ENCODE assay signal across 15 cellular contexts in genomic region chr4:39521253-39521908, GRCh38. TPM values are rescaled to one million over a fixed set of nuclear protein-coding genes. Genes with fewer than 3 reads are reported as not detected.
A peak's percentile ranks its signal among the peaks of the same experiment; 100 is the strongest.
DNase-seq lines count a peak whose midpoint lies in the region; ATAC-seq, FAIRE-seq and TF ChIP-seq lines count a peak whose summit lies in the region.
"Had no signal": no experiment of that assay in that cellular context is flagged by ENCODE, and none has a peak within 500 bp of the region (broad histone marks: within the 10 kb centered on the region; RNA-seq: fewer than 3 reads in every experiment).

No MANE protein-coding gene starts in this region.

- TF ChIP-seq CTCF in HEK293 (tag by site-specific recombination; IDR thresholded peaks at IDR 0.05) (no peak), astrocyte of the spinal cord (IDR thresholded peaks at IDR 0.05; ENCODE audit: low read depth, low read length) (no peak), hepatocyte (IDR thresholded peaks at IDR 0.05; ENCODE audit: poor library complexity) (no peak)

- H2AFZ ChIP-seq in hepatocyte, result no peak overlapping the region

- ATAC-seq in GM18909 (IDR thresholded peaks at IDR 0.05; ENCODE audit: poor library complexity, unreplicated experiment), result no peak

- peak; percentile 84 for FAIRE-seq in A204.1 (lab: Jason Lieb, UNC)

- DNase-seq in astrocyte of the spinal cord (ENCODE audit: low read depth, low spot score), result peak; percentile 81
- DNase-seq in hepatocyte (ENCODE audit: low spot score), result no peak
- DNase-seq in NCI-H1092 (lab: John Stamatoyannopoulos, UW), result no peak
- DNase-seq in iPS-NIHi7 (ENCODE audit: extremely low spot score), result no peak
- no peak for DNase-seq in ecto neural progenitor cell (ENCODE audit: low spot score)
- DNase-seq: MV-4-11, NCI-H2107, NCI-H748 treated with DMSO at 0.1 percent for 48 hours, T-helper 2 cell, testis had no signal

- H3K4me2 ChIP-seq in hepatocyte, result peak overlapping the region; percentile 51

- H3K4me3 ChIP-seq in HEK293 (ENCODE audit: low read depth, low read length) (no peak overlapping the region), astrocyte of the spinal cord (ENCODE audit: low read depth, low read length) (no peak overlapping the region), hepatocyte (no peak overlapping the region)
- H3K4me3 ChIP-seq: prostate gland, testis had no signal

- in situ Hi-C loops in astrocyte of the spinal cord (cut with HindIII; ENCODE audit: low sequenced_read_pairs), result no loop called here

- CTCF ChIA-PET in HEK293 (lab: Yijun Ruan, JAX), result no interaction called here

- H3K27ac ChIP-seq in HEK293 (ENCODE audit: extremely low read depth, low read depth, low read length), result no peak overlapping the region
- peak overlapping the region; percentile 12 for H3K27ac ChIP-seq in hepatocyte
- H3K27ac ChIP-seq: epithelial cell of prostate, prostate gland, testis had no signal

- no peaks in the 10 kb centered on the region for H3K27me3 ChIP-seq in hepatocyte
- H3K27me3 ChIP-seq: testis had no signal

- 70% methylated on average over 5 of the region's 5 CpGs for WGBS in hepatocyte (ENCODE audit: low lambda C conversion rate, missing lambda C conversion rate)

- POLR2A ChIA-PET in HEK293 (lab: Yijun Ruan, JAX), result no interaction called here

- peaks cover 98% of the 10 kb centered on the region for H3K79me2 ChIP-seq in hepatocyte

- H3K9me3 ChIP-seq in HEK293 (ENCODE audit: control insufficient read depth, insufficient read depth, low read depth, low read length), result no peaks in the 10 kb centered on the region
- no peaks in the 10 kb centered on the region for H3K9me3 ChIP-seq in hepatocyte (ENCODE audit: low read depth)
- H3K9me3 ChIP-seq: prostate gland, testis had no signal

- H3K4me1 ChIP-seq in HEK293 (ENCODE audit: control insufficient read depth, insufficient read depth, low read length), result no peaks in the 10 kb centered on the region
- peaks cover 29% of the 10 kb centered on the region for H3K4me1 ChIP-seq in hepatocyte (ENCODE audit: insufficient read depth)
- H3K4me1 ChIP-seq: testis had no signal

- H3K36me3 ChIP-seq in HEK293 (ENCODE audit: control insufficient read depth in 2 of 2, insufficient read depth in 1 of 2, low read length in 2 of 2) (peaks cover 0 to 8% of the 10 kb centered on the region in 2 experiments; a peak in 1 of 3 replicates), hepatocyte (replicated peaks; ENCODE audit: insufficient read depth, low read depth) (peaks cover 6% of the 10 kb centered on the region)

- no peaks in the 10 kb centered on the region for H3K9me2 ChIP-seq in hepatocyte (replicated peaks; ENCODE audit: insufficient read depth)

- peaks cover 38% of the 10 kb centered on the region for H4K20me1 ChIP-seq in hepatocyte (ENCODE audit: insufficient read depth, poor library complexity, severe bottlenecking)

TF ChIP-seq in HEK293, 187 proteins besides CTCF, POLR2A, EP300 and RAD21:
- TF ChIP-seq ZNF626 (tag by site-specific recombination; IDR thresholded peaks at IDR 0.05) (no peak), ZXDB (tag by site-specific recombination; IDR thresholded peaks at IDR 0.05) (no peak), GLI2 (tag by site-specific recombination; IDR thresholded peaks at IDR 0.05; ENCODE audit: borderline replicate concordance, low read depth) (no peak), ZNF335 (tag by site-specific recombination; conservative IDR thresholded peaks at IDR 0.05) (0 out of 2 replicates have a peak, but pooled peaks have one; percentile 23), BCL6B (tag by site-specific recombination; IDR thresholded peaks at IDR 0.05) (no peak), GLIS1 (tag by site-specific recombination; IDR thresholded peaks at IDR 0.05) (no peak), ZNF629 (tag by site-specific recombination; IDR thresholded peaks at IDR 0.05) (0 out of 2 replicates have a peak, but pooled peaks have one; percentile 21), PRDM6 (tag by site-specific recombination; IDR thresholded peaks at IDR 0.05) (peak; percentile 46; the same call in 1 of the 2 replicates)

RNA-seq across cellular contexts. Expression of gene UGDH, which starts 5.9 kb away (rescaled TPM):
- 337 and 374 TPM in 2 replicates for total RNA-seq in hepatocyte
- 192 and 223 TPM in 2 replicates for polyA plus RNA-seq in hepatocyte
